In genomic region chr3:6878731-6879130, GRCh38 we compare ENCODE assay signal across 25 cellular contexts.
"Had no signal": no experiment of that assay in that cellular context is flagged by ENCODE, and none has a peak within 500 bp of the region (broad histone marks: within the 10 kb centered on the region; RNA-seq: fewer than 3 reads in every experiment).

No MANE protein-coding gene starts in this region.

- H3K36me3 ChIP-seq: colonic mucosa, esophagus muscularis mucosa, esophagus squamous epithelium, gastrocnemius medialis, gastroesophageal sphincter, heart left ventricle, heart right ventricle had no signal

- H3K27ac ChIP-seq: colonic mucosa, coronary artery, dorsolateral prefrontal cortex, epithelial cell of prostate, esophagus muscularis mucosa, esophagus squamous epithelium, foreskin keratinocyte, gastrocnemius medialis, gastroesophageal sphincter, heart left ventricle, heart right ventricle, hepatocyte had no signal

- H3K4me2 ChIP-seq: hepatocyte had no signal

- H3K4me3 ChIP-seq: colonic mucosa, coronary artery, dorsolateral prefrontal cortex, esophagus muscularis mucosa, esophagus squamous epithelium, gastrocnemius medialis, gastroesophageal sphincter, heart left ventricle, heart right ventricle, hepatocyte had no signal

- H3K79me2 ChIP-seq: hepatocyte had no signal

- ATAC-seq: effector memory CD8-positive, alpha-beta T cell; esophagus mucosa; foreskin keratinocyte; gastrocnemius medialis; gastroesophageal sphincter; heart left ventricle; heart right ventricle had no signal

- H3K9me3 ChIP-seq: colonic mucosa, esophagus muscularis mucosa, esophagus squamous epithelium, gastrocnemius medialis, gastroesophageal sphincter, heart left ventricle, heart right ventricle had no signal

- H3K27me3 ChIP-seq: colonic mucosa, dorsolateral prefrontal cortex, esophagus muscularis mucosa, esophagus squamous epithelium, foreskin keratinocyte, gastrocnemius medialis, gastroesophageal sphincter, heart left ventricle, hepatocyte had no signal

- DNase-seq: colonic mucosa; cortex of kidney; dermis blood vessel endothelial cell; dorsolateral prefrontal cortex; effector CD4-positive, alpha-beta T cell; effector CD8-positive, alpha-beta T cell; effector memory CD4-positive, alpha-beta T cell; effector memory CD8-positive, alpha-beta T cell; endodermal cell; erythroblast; esophagus squamous epithelium; foreskin fibroblast; foreskin keratinocyte; foreskin melanocyte; gastrocnemius medialis; glutamatergic neuron; head of caudate nucleus; heart left ventricle; heart right ventricle had no signal

- H3K4me1 ChIP-seq: colonic mucosa, esophagus muscularis mucosa, esophagus squamous epithelium, foreskin keratinocyte, gastrocnemius medialis, gastroesophageal sphincter, heart left ventricle, heart right ventricle had no signal

- H2AFZ ChIP-seq: hepatocyte had no signal
